ENCODE assay signal across 1 cellular context in genomic region chrX:102129473-102129872, GRCh38.
TF ChIP-seq lines count a peak whose summit lies in the region.

No MANE protein-coding gene starts in this region.

TF ChIP-seq in GM12878, 131 proteins besides CTCF, POLR2A, EP300 and RAD21 (continued from another document):
- TF ChIP-seq CEBPB (IDR thresholded peaks at IDR 0.05; ENCODE audit: borderline replicate concordance in 1 of 2, low read depth in 2 of 2, low read length in 2 of 2) (no peak), TAF1 (IDR thresholded peaks at IDR 0.05; ENCODE audit: borderline replicate concordance, low read depth, low read length) (no peak), POLR2AphosphoS5 (IDR thresholded peaks at IDR 0.05; ENCODE audit: low read length) (no peak), PAX8 (IDR thresholded peaks at IDR 0.05) (no peak), ATF7 (IDR thresholded peaks at IDR 0.05; ENCODE audit: low read depth) (no peak), NKRF (conservative IDR thresholded peaks at IDR 0.05) (no peak), ETV6 (conservative IDR thresholded peaks at IDR 0.05 in 1 of 2, IDR thresholded peaks at IDR 0.05 in 1 of 2; ENCODE audit: borderline replicate concordance in 1 of 2, low read depth in 1 of 2) (no peak), IKZF2 (IDR thresholded peaks at IDR 0.05) (no peak), ZBED1 (IDR thresholded peaks at IDR 0.05; ENCODE audit: borderline replicate concordance) (no peak), EGR1 (IDR thresholded peaks at IDR 0.05; ENCODE audit: borderline replicate concordance in 1 of 2, low read depth in 2 of 2, low read length in 2 of 2) (no peak), USF2 (IDR thresholded peaks at IDR 0.05; ENCODE audit: borderline replicate concordance, low read depth, low read length) (no peak), TCF7 (IDR thresholded peaks at IDR 0.05; ENCODE audit: borderline replicate concordance) (no peak), ZNF24 (IDR thresholded peaks at IDR 0.05) (no peak), CHD4 (IDR thresholded peaks at IDR 0.05) (no peak)
